Comparison of ENCODE assay signal across 8 cellular contexts in genomic region chrX:129678176-129678880, GRCh38. TPM values are rescaled to one million over a fixed set of nuclear protein-coding genes. Genes with fewer than 3 reads are reported as not detected.
DNase-seq lines count a peak whose midpoint lies in the region; ATAC-seq and TF ChIP-seq lines count a peak whose summit lies in the region.

No MANE protein-coding gene starts in this region.

- TF ChIP-seq POLR2A in erythroblast (IDR thresholded peaks at IDR 0.05; ENCODE audit: low read length): no peak

- ATAC-seq in HG02588 (IDR thresholded peaks at IDR 0.05; ENCODE audit: unreplicated experiment) (peak; percentile 87), naive B cell (ENCODE audit: low read depth in 2 of 2) (peak; percentile 93 to 95), upper lobe of right lung (peak; percentile 98), HG03039 (IDR thresholded peaks at IDR 0.05; ENCODE audit: unreplicated experiment) (no peak)

- H3K9me3 ChIP-seq in upper lobe of right lung: no peaks in the 10 kb centered on the region

- peaks cover 4 to 16% (median 8%) of the 10 kb centered on the region in 3 donors for H3K4me1 Mint-ChIP-seq in naive B cell

- H3K9me3 Mint-ChIP-seq in naive B cell: peaks cover 0 to 1% (median 0%) of the 10 kb centered on the region in 7 donors

- H3K27me3 ChIP-seq in upper lobe of right lung: no peaks in the 10 kb centered on the region

- H3K36me3 Mint-ChIP-seq in naive B cell: no peaks in the 10 kb centered on the region

- intact Hi-C loops in upper lobe of right lung (cut with DNase I): no loop called here

- H3K27me3 Mint-ChIP-seq in naive B cell: no peaks in the 10 kb centered on the region

- no peaks in the 10 kb centered on the region for H3K36me3 ChIP-seq in upper lobe of right lung

- H3K27ac Mint-ChIP-seq in naive B cell: peak overlapping the region in 4 of 6 donors; percentile 7 to 93 (median 69)

- H3K4me3 Mint-ChIP-seq in naive B cell: peak overlapping the region; percentile 41 to 92 (median 84)

- peak overlapping the region; percentile 45 for H3K4me3 ChIP-seq in upper lobe of right lung

- H3K27ac ChIP-seq in upper lobe of right lung: peak overlapping the region; percentile 87

- H3K4me1 ChIP-seq in upper lobe of right lung: peaks cover 3% of the 10 kb centered on the region

- peak; percentile 32 for TF ChIP-seq CTCF in upper lobe of right lung (IDR thresholded peaks at IDR 0.05)

- peak; percentile 80 for DNase-seq in DMS153 treated with DMSO at 0.1 percent for 48 hours (lab: John Stamatoyannopoulos, UW; ENCODE audit: unreplicated experiment)
- DNase-seq in NCI-H460 (ENCODE audit: extremely low read depth, low read depth): peak; percentile 63
- DNase-seq in activated CD8-positive, alpha-beta memory T cell treated with anti-CD3 and anti-CD28 coated beads, Interleukin-2, amount 50 U/mL, for 4 hours: peak; percentile 44
- peak; percentile 0 to 3 for DNase-seq in erythroblast (lab: John Stamatoyannopoulos, UW)
- peak; percentile 66 for DNase-seq in naive B cell
- DNase-seq in upper lobe of right lung: peak; percentile 82

RNA-seq across cellular contexts. Expression of gene APLN, which starts 23.6 kb away (rescaled TPM):
- total RNA-seq in NCI-H460 (2014; rRNA removed; shearing (Covaris generic)): 8.9 and 9.8 TPM in 2 replicates
- polyA plus RNA-seq in NCI-H460 (2014; cell fraction: nucleus; rRNA removed): 39.9 and 45.9 TPM in 2 replicates
- polyA plus RNA-seq in naive B cell (ENCODE audit: low read depth in 6 of 6): not detected
- 7.9 TPM for total RNA-seq in upper lobe of right lung

Comparison
In these comparisons a context has a peak if more than half of its experiments do, and no peak if none do; other contexts are left out.
1. DNase-seq: peak in every context shown above with its lines; median percentile 82 in upper lobe of right lung; 80 in DMS153 treated with DMSO at 0.1 percent for 48 hours; 66 in naive B cell; 63 in NCI-H460; 44 in activated CD8-positive, alpha-beta memory T cell treated with anti-CD3 and anti-CD28 coated beads, Interleukin-2, amount 50 U/mL, for 4 hours; 2 in erythroblast.